ENCODE assay signal across 18 cellular contexts in the genomic region with DNA sequence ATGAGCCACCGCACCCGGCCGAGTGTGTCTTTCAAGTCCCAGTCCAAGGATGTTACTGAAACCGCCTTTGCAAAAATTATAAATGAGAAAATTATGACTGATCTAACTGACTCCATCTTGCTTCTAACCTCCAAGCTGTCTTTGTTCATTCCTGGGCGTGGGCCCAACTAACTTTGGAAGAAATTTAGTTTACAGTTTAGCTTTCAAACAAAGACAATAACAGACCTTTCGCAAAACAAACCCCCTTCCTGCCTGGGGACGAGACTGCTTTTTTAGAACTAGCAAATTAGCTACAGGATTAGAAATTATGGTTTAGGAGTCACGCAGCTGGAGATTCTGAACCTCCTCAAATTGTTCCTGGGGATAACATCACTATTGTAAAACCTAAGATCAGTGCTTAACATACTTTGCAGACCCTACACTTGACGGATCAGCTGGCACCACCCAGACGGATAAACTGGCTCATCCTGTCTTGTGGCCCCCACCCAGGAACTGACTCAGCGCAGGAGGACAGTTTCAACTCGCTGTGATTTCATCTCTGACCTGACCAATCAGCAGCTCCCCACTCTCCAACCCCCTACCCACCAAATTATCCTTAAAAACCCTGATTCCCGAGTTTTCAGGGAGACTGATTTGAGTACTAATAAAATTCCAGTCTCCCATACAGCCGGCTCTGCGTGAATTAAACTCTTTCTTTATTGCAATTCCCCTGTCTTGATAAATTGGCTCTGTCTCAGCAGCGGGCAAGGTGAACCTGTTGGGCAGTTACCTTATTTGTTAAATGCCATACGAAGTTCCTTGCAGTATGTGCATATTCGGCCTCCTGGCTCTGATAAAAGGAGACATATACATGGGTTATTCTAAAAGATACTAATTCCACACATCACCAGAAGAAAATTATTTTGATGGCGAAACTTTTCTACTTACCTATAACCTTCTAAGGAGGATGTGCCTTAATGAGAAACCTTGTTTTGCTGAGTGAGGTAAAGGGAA. TPM values are rescaled to one million over a fixed set of nuclear protein-coding genes. Genes with fewer than 3 reads are reported as not detected.
DNase-seq lines count a peak whose midpoint lies in the region; ATAC-seq, FAIRE-seq and TF ChIP-seq lines count a peak whose summit lies in the region.
"Had no signal": no experiment of that assay in that cellular context is flagged by ENCODE, and none has a peak within 500 bp of the region (broad histone marks: within the 10 kb centered on the region; RNA-seq: fewer than 3 reads in every experiment).

No MANE protein-coding gene starts in this region.

- DNase-seq in keratinocyte (ENCODE audit: low read depth, low spot score) (no peak), left lobe of liver (ENCODE audit: low spot score) (no peak), nucleus accumbens (lab: John Stamatoyannopoulos, UW) (no peak)
- DNase-seq: activated naive CD4-positive, alpha-beta T cell treated with anti-CD3 and anti-CD28 coated beads for 36 hours; KG1; NCI-H2029 treated with DMSO at 0.1 percent for 48 hours; NCI-H748 treated with DMSO at 0.1 percent for 48 hours; SHP77; stimulated activated naive CD4-positive, alpha-beta T cell treated with Interleukin-2 at 50 U/mL for 16 hours had no signal

- H3K9me3 ChIP-seq in keratinocyte (ENCODE audit: control insufficient read depth, low read depth, low read length): no peaks in the 10 kb centered on the region

- peak; percentile 11 for ATAC-seq in GM18498 (IDR thresholded peaks at IDR 0.05; ENCODE audit: unreplicated experiment)
- peak; percentile 13 for ATAC-seq in HG03432 (IDR thresholded peaks at IDR 0.05; ENCODE audit: unreplicated experiment)
- no peak for ATAC-seq in left lobe of liver
- ATAC-seq in GM21825 (IDR thresholded peaks at IDR 0.05; ENCODE audit: unreplicated experiment): no peak
- no peak for ATAC-seq in GM18502 (IDR thresholded peaks at IDR 0.05; ENCODE audit: poor library complexity, unreplicated experiment)

- FAIRE-seq in endometrium (lab: Jason Lieb, UNC) (peak; percentile 98), keratinocyte (lab: Jason Lieb, UNC) (peak; percentile 62)
- FAIRE-seq: islet of Langerhans had no signal

- dilution Hi-C loops in keratinocyte (cut with MboI; ENCODE audit: extremely low pct_ligation_motif_present, low sequenced_read_pairs): no loop called here

- no peak overlapping the region for H3K9ac ChIP-seq in keratinocyte (ENCODE audit: control insufficient read depth, extremely low read depth, insufficient read depth, low read length)

- H3K27ac ChIP-seq in keratinocyte (ENCODE audit: control insufficient read depth, insufficient read depth, low read length): no peak overlapping the region
- H3K27ac ChIP-seq: cardiac muscle cell had no signal

- H3K4me2 ChIP-seq in keratinocyte (ENCODE audit: control insufficient read depth, extremely low read depth, insufficient read depth, low read depth, low read length): peak overlapping the region; percentile 61

- no peaks in the 10 kb centered on the region for H4K20me1 ChIP-seq in keratinocyte (ENCODE audit: control insufficient read depth, extremely low read depth, insufficient read depth, low read length)

- peaks cover 14% of the 10 kb centered on the region for H3K4me1 ChIP-seq in keratinocyte (ENCODE audit: control insufficient read depth, extremely low read depth, insufficient read depth, low read length)

- peak overlapping the region in 1 of 3 experiments; percentile 36 for H3K4me3 ChIP-seq in keratinocyte (ENCODE audit: control insufficient read depth in 2 of 3, extremely low read depth in 1 of 3, insufficient read depth in 2 of 3, low read depth in 1 of 3, low read length in 3 of 3)
- H3K4me3 ChIP-seq: cardiac muscle cell had no signal

- no peak for TF ChIP-seq CTCF in keratinocyte (optimal IDR thresholded peaks at IDR 0.05 in 1 of 3, IDR thresholded peaks at IDR 0.05 in 1 of 3, conservative IDR thresholded peaks at IDR 0.05 in 1 of 3; ENCODE audit: extremely low read depth in 1 of 3, insufficient read depth in 2 of 3, low read length in 3 of 3)

- H3K27me3 ChIP-seq in keratinocyte (ENCODE audit: control insufficient read depth, extremely low read depth, insufficient read depth, low read length): no peaks in the 10 kb centered on the region
- H3K27me3 ChIP-seq: cardiac muscle cell had no signal

- no peaks in the 10 kb centered on the region for H3K79me2 ChIP-seq in keratinocyte (ENCODE audit: control insufficient read depth, insufficient read depth, low read length)

- no peaks in the 10 kb centered on the region for H3K9me1 ChIP-seq in keratinocyte (ENCODE audit: control insufficient read depth, extremely low read depth, insufficient read depth, low read length)

- no peaks in the 10 kb centered on the region for H3K36me3 ChIP-seq in keratinocyte (ENCODE audit: control insufficient read depth in 2 of 2, extremely low read depth in 1 of 2, insufficient read depth in 2 of 2, low read length in 2 of 2)
- H3K36me3 ChIP-seq: cardiac muscle cell had no signal

- H2AFZ ChIP-seq in keratinocyte (ENCODE audit: control insufficient read depth, low read length): peak overlapping the region; percentile 78

RNA-seq across cellular contexts. Expression of a gene that starts 23.6 kb away (rescaled TPM):
- polyA plus RNA-seq in keratinocyte: 0.12 TPM in 1 of 3 replicates, not detected in the others
- polyA plus RNA-seq in keratinocyte (2011; ENCODE audit: low read depth): not detected
- not detected in 2 replicates for polyA plus RNA-seq in keratinocyte (2011; cell fraction: cytosol; rRNA removed)
- 0.33 and 0.75 TPM in 2 replicates for polyA plus RNA-seq in keratinocyte (2011; cell fraction: nucleus; rRNA removed)
- polyA plus RNA-seq in keratinocyte (2012; ENCODE audit: low replicate concordance): not detected in 2 replicates
- polyA minus RNA-seq in keratinocyte: 1.1 TPM in 1 of 3 replicates, not detected in the others
- not detected for polyA minus RNA-seq in keratinocyte (2011; cell fraction: cytosol; rRNA and poly(A)+ RNA removed)
- 1.5 TPM in 1 of 2 replicates, not detected in the other for polyA minus RNA-seq in keratinocyte (2011; cell fraction: nucleus; rRNA and poly(A)+ RNA removed)
- 0.45 TPM for total RNA-seq in left lobe of liver
- total RNA-seq: activated CD8-positive, alpha-beta memory T cell treated with anti-CD3 and anti-CD28 coated beads for 36 hours; activated naive CD4-positive, alpha-beta T cell treated with anti-CD3 and anti-CD28 coated beads for 36 hours; cardiac muscle cell; epithelial cell of proximal tubule had no signal
- polyA plus RNA-seq: cardiac muscle cell had no signal

Comparison
In these comparisons a context has a peak if more than half of its experiments do, and no peak if none do; other contexts are left out.
1. ATAC-seq: peak in GM18498 (single experiment) and HG03432 (single experiment); none in left lobe of liver (single experiment), GM21825 (single experiment) and GM18502 (single experiment).